In genomic region chr4:27048350-27049100, GRCh38 we compare ENCODE assay signal across 8 cellular contexts.
DNase-seq lines count a peak whose midpoint lies in the region; ATAC-seq, FAIRE-seq and TF ChIP-seq lines count a peak whose summit lies in the region.

No MANE protein-coding gene starts in this region.

- peak; percentile 70 for TF ChIP-seq CTCF in PC-9 (conservative IDR thresholded peaks at IDR 0.05)
- peak; percentile 91 for TF ChIP-seq CTCF in neural crest cell (conservative IDR thresholded peaks at IDR 0.05)

- H3K4me3 ChIP-seq in PC-9: peak overlapping the region; percentile 19; the same call in 1 of the 2 replicates

- no peaks in the 10 kb centered on the region for H3F3A ChIP-seq in PC-9 (ENCODE audit: insufficient read depth, low read depth)

- H2AFZ ChIP-seq in PC-9: no peak overlapping the region

- H3K4me1 ChIP-seq in PC-9 (replicated peaks; ENCODE audit: insufficient read depth): no peaks in the 10 kb centered on the region

- FAIRE-seq in endometrium (lab: Jason Lieb, UNC): peak; percentile 86

- CTCF ChIA-PET in PC-9 (lab: Charles Lee): interaction anchor here (0.6 to 0.7 kb wide), 2 partner anchors 270 to 759 kb away, joined by 4 to 8 read pairs; no protein-coding TSS in a partner anchor

- peaks cover 15% of the 10 kb centered on the region for H3K27me3 Mint-ChIP-seq in neural crest cell (ENCODE audit: low read depth)

- H3K27ac Mint-ChIP-seq in neural crest cell (ENCODE audit: unreplicated experiment): no peak overlapping the region

- no peaks in the 10 kb centered on the region for H3K27me3 ChIP-seq in PC-9 (ENCODE audit: insufficient read depth, low read depth)

- ATAC-seq in HG03159 (IDR thresholded peaks at IDR 0.05; ENCODE audit: unreplicated experiment): peak; percentile 47
- no peak for ATAC-seq in HG03432 (IDR thresholded peaks at IDR 0.05; ENCODE audit: unreplicated experiment)
- ATAC-seq in GM19351 (IDR thresholded peaks at IDR 0.05; ENCODE audit: unreplicated experiment): no peak

- DNase-seq in EH (ENCODE audit: low read depth) (peak; percentile 48), PC-9 (peak in 1 of 2 experiments; percentile 4), neural crest cell (ENCODE audit: low read depth, low spot score) (no peak), DMS153 (lab: John Stamatoyannopoulos, UW) (no peak)

- POLR2A ChIA-PET in PC-9 (lab: Charles Lee; ENCODE audit: unreplicated experiment): no interaction called here

- H3K79me2 ChIP-seq in PC-9 (ENCODE audit: low read depth): no peaks in the 10 kb centered on the region

- no peak overlapping the region for H3K27ac ChIP-seq in PC-9

- intact Hi-C loops in PC-9 (cut with micrococcal nuclease; ENCODE audit: unreplicated experiment): loop anchor here (1.0 kb wide), 1 partner anchor 270 kb away; no protein-coding TSS in a partner anchor

- H3K4me2 ChIP-seq in PC-9: peak overlapping the region; percentile 52

- no peaks in the 10 kb centered on the region for H3K9me3 Mint-ChIP-seq in neural crest cell

- H3K36me3 ChIP-seq in PC-9 (ENCODE audit: low read depth): no peaks in the 10 kb centered on the region

- no peaks in the 10 kb centered on the region for H4K20me1 ChIP-seq in PC-9 (ENCODE audit: insufficient read depth)

- H3K4me1 Mint-ChIP-seq in neural crest cell: peaks cover 4% of the 10 kb centered on the region

- H3K9me3 ChIP-seq in PC-9 (ENCODE audit: insufficient read depth, low read depth): no peaks in the 10 kb centered on the region

- no peaks in the 10 kb centered on the region for H3K9me2 ChIP-seq in PC-9 (ENCODE audit: insufficient read depth)

- no peak overlapping the region for H3K4me3 Mint-ChIP-seq in neural crest cell

- no TSS peak for BruUV-seq in PC-9 (replicated peaks; lab: Mats Ljungman, UMichigan)

- H3K36me3 Mint-ChIP-seq in neural crest cell (ENCODE audit: low read depth): peaks cover 2% of the 10 kb centered on the region
